In the genomic region with DNA sequence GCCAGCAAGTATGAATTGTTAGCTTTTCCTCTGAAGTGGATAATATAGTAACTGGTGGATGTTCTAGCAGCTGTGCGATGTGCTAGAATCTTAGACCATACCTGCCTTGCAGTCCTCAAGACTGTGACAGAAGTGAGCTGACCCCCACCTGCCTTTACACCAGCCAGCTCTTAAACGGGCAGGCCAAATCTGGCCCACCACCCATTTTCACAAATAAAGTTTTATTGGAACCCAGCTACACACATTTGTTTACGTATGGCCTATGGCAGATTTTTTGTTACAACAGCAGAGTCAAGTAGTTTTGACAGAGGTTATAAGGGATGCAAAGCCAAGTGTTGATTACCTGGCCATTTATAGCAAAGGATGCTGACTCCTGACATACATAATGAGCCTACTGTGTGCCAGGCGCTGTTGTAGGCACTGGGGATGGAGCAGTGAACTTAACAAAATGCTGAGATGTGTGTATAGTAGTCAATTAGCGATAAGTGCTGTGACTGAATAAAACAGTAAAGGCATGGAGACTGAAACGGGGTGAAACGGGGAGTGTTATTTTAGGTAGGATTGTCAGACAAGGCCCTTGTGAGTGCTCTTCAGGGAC, we compare ENCODE assay signal across 2 cellular contexts.
TF ChIP-seq lines count a peak whose summit lies in the region.

No MANE protein-coding gene starts in this region.

TF ChIP-seq in HepG2, 621 proteins besides CTCF, POLR2A, EP300 and RAD21 (continued from another document):
- TF ChIP-seq, protein P1, sequence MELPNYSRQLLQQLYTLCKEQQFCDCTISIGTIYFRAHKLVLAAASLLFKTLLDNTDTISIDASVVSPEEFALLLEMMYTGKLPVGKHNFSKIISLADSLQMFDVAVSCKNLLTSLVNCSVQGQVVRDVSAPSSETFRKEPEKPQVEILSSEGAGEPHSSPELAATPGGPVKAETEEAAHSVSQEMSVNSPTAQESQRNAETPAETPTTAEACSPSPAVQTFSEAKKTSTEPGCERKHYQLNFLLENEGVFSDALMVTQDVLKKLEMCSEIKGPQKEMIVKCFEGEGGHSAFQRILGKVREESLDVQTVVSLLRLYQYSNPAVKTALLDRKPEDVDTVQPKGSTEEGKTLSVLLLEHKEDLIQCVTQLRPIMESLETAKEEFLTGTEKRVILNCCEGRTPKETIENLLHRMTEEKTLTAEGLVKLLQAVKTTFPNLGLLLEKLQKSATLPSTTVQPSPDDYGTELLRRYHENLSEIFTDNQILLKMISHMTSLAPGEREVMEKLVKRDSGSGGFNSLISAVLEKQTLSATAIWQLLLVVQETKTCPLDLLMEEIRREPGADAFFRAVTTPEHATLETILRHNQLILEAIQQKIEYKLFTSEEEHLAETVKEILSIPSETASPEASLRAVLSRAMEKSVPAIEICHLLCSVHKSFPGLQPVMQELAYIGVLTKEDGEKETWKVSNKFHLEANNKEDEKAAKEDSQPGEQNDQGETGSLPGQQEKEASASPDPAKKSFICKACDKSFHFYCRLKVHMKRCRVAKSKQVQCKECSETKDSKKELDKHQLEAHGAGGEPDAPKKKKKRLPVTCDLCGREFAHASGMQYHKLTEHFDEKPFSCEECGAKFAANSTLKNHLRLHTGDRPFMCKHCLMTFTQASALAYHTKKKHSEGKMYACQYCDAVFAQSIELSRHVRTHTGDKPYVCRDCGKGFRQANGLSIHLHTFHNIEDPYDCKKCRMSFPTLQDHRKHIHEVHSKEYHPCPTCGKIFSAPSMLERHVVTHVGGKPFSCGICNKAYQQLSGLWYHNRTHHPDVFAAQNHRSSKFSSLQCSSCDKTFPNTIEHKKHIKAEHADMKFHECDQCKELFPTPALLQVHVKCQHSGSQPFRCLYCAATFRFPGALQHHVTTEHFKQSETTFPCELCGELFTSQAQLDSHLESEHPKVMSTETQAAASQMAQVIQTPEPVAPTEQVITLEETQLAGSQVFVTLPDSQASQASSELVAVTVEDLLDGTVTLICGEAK (IDR thresholded peaks at IDR 0.05): no peak; the same call in 1 of the 2 replicates
- TF ChIP-seq, protein P1 (CRISPR knock-in tag; IDR thresholded peaks at IDR 0.05): peak; percentile 98
- TF ChIP-seq CHCHD3 (CRISPR knock-in tag; IDR thresholded peaks at IDR 0.05) (no peak), ZKSCAN1 (IDR thresholded peaks at IDR 0.05; ENCODE audit: low read length) (peak; percentile 72; the same call in 1 of the 2 replicates), ZNF550 (CRISPR knock-in tag; IDR thresholded peaks at IDR 0.05; ENCODE audit: borderline replicate concordance) (no peak), NFRKB (IDR thresholded peaks at IDR 0.05) (no peak)
TF ChIP-seq in HepG2: peak in this region for 2.

TF ChIP-seq in K562, 482 proteins besides CTCF, POLR2A, EP300 and RAD21 (continued from another document):
- TF ChIP-seq, protein P2, sequence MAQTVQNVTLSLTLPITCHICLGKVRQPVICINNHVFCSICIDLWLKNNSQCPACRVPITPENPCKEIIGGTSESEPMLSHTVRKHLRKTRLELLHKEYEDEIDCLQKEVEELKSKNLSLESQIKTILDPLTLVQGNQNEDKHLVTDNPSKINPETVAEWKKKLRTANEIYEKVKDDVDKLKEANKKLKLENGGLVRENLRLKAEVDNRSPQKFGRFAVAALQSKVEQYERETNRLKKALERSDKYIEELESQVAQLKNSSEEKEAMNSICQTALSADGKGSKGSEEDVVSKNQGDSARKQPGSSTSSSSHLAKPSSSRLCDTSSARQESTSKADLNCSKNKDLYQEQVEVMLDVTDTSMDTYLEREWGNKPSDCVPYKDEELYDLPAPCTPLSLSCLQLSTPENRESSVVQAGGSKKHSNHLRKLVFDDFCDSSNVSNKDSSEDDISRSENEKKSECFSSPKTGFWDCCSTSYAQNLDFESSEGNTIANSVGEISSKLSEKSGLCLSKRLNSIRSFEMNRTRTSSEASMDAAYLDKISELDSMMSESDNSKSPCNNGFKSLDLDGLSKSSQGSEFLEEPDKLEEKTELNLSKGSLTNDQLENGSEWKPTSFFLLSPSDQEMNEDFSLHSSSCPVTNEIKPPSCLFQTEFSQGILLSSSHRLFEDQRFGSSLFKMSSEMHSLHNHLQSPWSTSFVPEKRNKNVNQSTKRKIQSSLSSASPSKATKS (CRISPR knock-in tag; IDR thresholded peaks at IDR 0.05): no peak
- TF ChIP-seq, protein P1 (IDR thresholded peaks at IDR 0.05): peak; percentile 90
- TF ChIP-seq, protein P1 (CRISPR knock-in tag; IDR thresholded peaks at IDR 0.05): peak; percentile 79
- TF ChIP-seq SNIP1 (IDR thresholded peaks at IDR 0.05; ENCODE audit: low read depth): no peak
